Comparison of ENCODE assay signal across 8 cellular contexts in genomic region chr17:8151120-8151640, GRCh38. TPM values are rescaled to one million over a fixed set of nuclear protein-coding genes. Genes with fewer than 3 reads are reported as not detected.
A peak's percentile ranks its signal among the peaks of the same experiment; 100 is the strongest.
DNase-seq lines count a peak whose midpoint lies in the region; ATAC-seq and TF ChIP-seq lines count a peak whose summit lies in the region.

No MANE protein-coding gene starts in this region.

- H3K36me3 ChIP-seq in ES-I3 (ENCODE audit: insufficient read depth, low read length): no peaks in the 10 kb centered on the region; the same call in 1 of the 2 replicates
- H3K36me3 ChIP-seq in HAP-1 (replicated peaks): peaks cover 41% of the 10 kb centered on the region

- H3K4me1 ChIP-seq in ES-I3 (ENCODE audit: insufficient read depth, low read length) (peaks cover 17% of the 10 kb centered on the region), HAP-1 (peaks cover 42% of the 10 kb centered on the region)

- peaks cover 19% of the 10 kb centered on the region for H3K36me3 Mint-ChIP-seq in activated CD4-positive, alpha-beta T cell treated with anti-CD3 and anti-CD28 coated beads, Interleukin-2, amount 10 ng/mL, durations not matched to agents 7 days and 5 days (ENCODE audit: low read depth)

- no peaks in the 10 kb centered on the region for H3K9me3 Mint-ChIP-seq in activated CD4-positive, alpha-beta T cell treated with anti-CD3 and anti-CD28 coated beads, Interleukin-2, amount 10 ng/mL, durations not matched to agents 7 days and 5 days

- in situ Hi-C loops in HAP-1 (cut with MboI; ENCODE audit: low sequenced_read_pairs): loop anchor here (25.0 kb wide), 1 partner anchor 914 kb away; the partner anchor contains the start of genes DVL2, GABARAP and PHF23

- DNase-seq in HAP-1 (ENCODE audit: low spot score in 2 of 2) (peak in 1 of 2 experiments; percentile 84), NCI-H1930 (lab: John Stamatoyannopoulos, UW) (peak; percentile 78 to 87), coronary artery (ENCODE audit: low spot score) (peak; percentile 97), left lobe of liver (ENCODE audit: low spot score) (peak; percentile 85), HuH-7 (ENCODE audit: low spot score) (no peak)
- DNase-seq in activated CD4-positive, alpha-beta T cell treated with anti-CD3 and anti-CD28 coated beads, Interleukin-2, amount 10 ng/mL, durations not matched to agents 7 days and 5 days: peak; percentile 92
- peak; percentile 79 to 85 for DNase-seq in stimulated activated CD4-positive, alpha-beta T cell treated with anti-CD3 and anti-CD28 coated beads, Interleukin-1b, Interleukin-23, amount 100 ng/mL, for 4 hours (ENCODE audit: low read depth in 2 of 2)

- CTCF ChIA-PET in activated CD4-positive, alpha-beta T cell treated with anti-CD3 and anti-CD28 coated beads, Interleukin-2, amount 10 ng/mL, durations not matched to agents 7 days and 5 days (lab: Charles Lee): interaction anchor here (0.6 to 6.7 kb wide), 4 partner anchors 12 to 76 kb away, joined by 3 to 54 read pairs (median 4); partner anchors contain the start of gene BORCS6

- POLR2A ChIA-PET in activated CD4-positive, alpha-beta T cell treated with anti-CD3 and anti-CD28 coated beads, Interleukin-2, amount 10 ng/mL, durations not matched to agents 7 days and 5 days (lab: Charles Lee): interaction anchor here (0.5 kb wide), 1 partner anchor 12 kb away, joined by 3 read pairs; no protein-coding TSS in a partner anchor

- peak overlapping the region; percentile 68 for H3K9ac ChIP-seq in ES-I3 (ENCODE audit: low read depth, low read length)

- no peak for TF ChIP-seq CTCF in coronary artery (IDR thresholded peaks at IDR 0.05)

- H3K27ac ChIP-seq in coronary artery: peak overlapping the region; percentile 96 to 100

- no peak for ATAC-seq in left lobe of liver

- no peaks in the 10 kb centered on the region for H3K9me3 ChIP-seq in ES-I3 (ENCODE audit: control insufficient read depth, insufficient read depth, low read length)
- no peaks in the 10 kb centered on the region for H3K9me3 ChIP-seq in HAP-1

- peak overlapping the region; percentile 84 for H3K4me3 Mint-ChIP-seq in activated CD4-positive, alpha-beta T cell treated with anti-CD3 and anti-CD28 coated beads, Interleukin-2, amount 10 ng/mL, durations not matched to agents 7 days and 5 days

- H3K27me3 Mint-ChIP-seq in activated CD4-positive, alpha-beta T cell treated with anti-CD3 and anti-CD28 coated beads, Interleukin-2, amount 10 ng/mL, durations not matched to agents 7 days and 5 days: no peaks in the 10 kb centered on the region

- H3K4me1 Mint-ChIP-seq in activated CD4-positive, alpha-beta T cell treated with anti-CD3 and anti-CD28 coated beads, Interleukin-2, amount 10 ng/mL, durations not matched to agents 7 days and 5 days: peaks cover 27% of the 10 kb centered on the region

- H3K27me3 ChIP-seq in HAP-1 (ENCODE audit: low read depth): no peaks in the 10 kb centered on the region

- no peak overlapping the region for H3K27ac Mint-ChIP-seq in activated CD4-positive, alpha-beta T cell treated with anti-CD3 and anti-CD28 coated beads, Interleukin-2, amount 10 ng/mL, durations not matched to agents 7 days and 5 days

- H3K4me3 ChIP-seq in HAP-1 (peak overlapping the region; percentile 59), coronary artery (peak overlapping the region; percentile 73)

RNA-seq across cellular contexts. Expression of gene PER1, which starts 1.0 kb away (rescaled TPM):
- 10 to 100 TPM; 26.9 to 28.7 TPM for total RNA-seq in activated CD4-positive, alpha-beta T cell treated with anti-CD3 and anti-CD28 coated beads, Interleukin-2, amount 10 ng/mL, durations not matched to agents 7 days and 5 days
- total RNA-seq in left lobe of liver: 108 TPM

RNA-seq across cellular contexts. Expression of gene VAMP2, which starts 11.6 kb away (rescaled TPM):
- total RNA-seq in activated CD4-positive, alpha-beta T cell treated with anti-CD3 and anti-CD28 coated beads, Interleukin-2, amount 10 ng/mL, durations not matched to agents 7 days and 5 days: 10 to 100 TPM; 71.1 to 79.1 TPM
- total RNA-seq in left lobe of liver: 18.1 TPM

RNA-seq across cellular contexts. Expression of gene TMEM107, which starts 25.0 kb away (rescaled TPM):
- total RNA-seq in activated CD4-positive, alpha-beta T cell treated with anti-CD3 and anti-CD28 coated beads, Interleukin-2, amount 10 ng/mL, durations not matched to agents 7 days and 5 days: 10 to 100 TPM; 34.8 to 37.2 TPM
- 3.6 TPM for total RNA-seq in left lobe of liver

RNA-seq across cellular contexts. Expression of gene HES7, which starts 27.3 kb away (rescaled TPM):
- total RNA-seq in activated CD4-positive, alpha-beta T cell treated with anti-CD3 and anti-CD28 coated beads, Interleukin-2, amount 10 ng/mL, durations not matched to agents 7 days and 5 days: under 1 TPM; 0.15 to 0.20 TPM
- not detected for total RNA-seq in left lobe of liver

RNA-seq across cellular contexts. Expression of gene ALOXE3, which starts 32.9 kb away (rescaled TPM):
- not detected for total RNA-seq in activated CD4-positive, alpha-beta T cell treated with anti-CD3 and anti-CD28 coated beads, Interleukin-2, amount 10 ng/mL, durations not matched to agents 7 days and 5 days
- not detected for total RNA-seq in left lobe of liver
